ENCODE assay signal across 16 cellular contexts in the genomic region with DNA sequence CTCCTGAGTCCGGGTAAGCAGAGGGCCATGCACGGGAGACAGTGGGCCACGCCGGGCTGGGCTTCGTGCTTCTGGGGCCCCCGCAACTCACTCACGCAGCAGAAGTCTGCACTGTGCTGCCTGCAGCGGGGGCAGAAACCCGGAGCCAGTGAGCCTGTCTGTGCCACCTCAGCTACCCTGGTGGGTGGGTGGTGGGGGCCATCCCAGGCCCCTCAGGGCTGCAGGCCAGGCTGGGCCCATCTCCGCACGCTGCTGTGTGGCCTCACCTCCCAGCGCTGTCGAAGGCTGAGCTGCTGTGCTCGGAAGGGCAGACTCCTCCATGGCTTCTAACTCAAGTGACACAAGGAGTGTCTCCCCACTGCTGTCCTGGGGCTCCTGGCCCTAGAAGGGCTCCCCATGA.
DNase-seq lines count a peak whose midpoint lies in the region; ATAC-seq and TF ChIP-seq lines count a peak whose summit lies in the region.
"Had no signal": no experiment of that assay in that cellular context is flagged by ENCODE, and none has a peak within 500 bp of the region (broad histone marks: within the 10 kb centered on the region; RNA-seq: fewer than 3 reads in every experiment).

No MANE protein-coding gene starts in this region.

- peak overlapping the region; percentile 69 for H3K4me3 Mint-ChIP-seq in activated B cell treated with CpG ODN at 0.5 μM for 24 hours

- POLR2A ChIA-PET in activated B cell treated with CpG ODN at 0.5 μM for 24 hours (lab: Charles Lee) = interaction anchor here (0.6 to 15.9 kb wide), 27 partner anchors 10 to 474 kb away, joined by 3 to 207 read pairs (median 7); no protein-coding TSS in a partner anchor

- H3F3A ChIP-seq in DOHH2 (ENCODE audit: control insufficient read depth, insufficient read depth) = no peaks in the 10 kb centered on the region; the same call in 1 of the 2 replicates

- H3K9me2 ChIP-seq in DOHH2 (replicated peaks; ENCODE audit: control insufficient read depth, low read length) = no peaks in the 10 kb centered on the region

- ATAC-seq in activated B cell treated with CpG ODN at 0.5 μM for 24 hours (ENCODE audit: low read depth) (peak; percentile 2), lower lobe of right lung (peak; percentile 2 to 15), GM18519 (IDR thresholded peaks at IDR 0.05; ENCODE audit: low FRiP score, unreplicated experiment) (no peak)
- ATAC-seq: heart left ventricle, Panc1 had no signal

- peak overlapping the region; percentile 96 for H3K27ac Mint-ChIP-seq in activated B cell treated with CpG ODN at 0.5 μM for 24 hours

- peaks cover 32% of the 10 kb centered on the region for H3K36me3 Mint-ChIP-seq in activated B cell treated with CpG ODN at 0.5 μM for 24 hours (ENCODE audit: low read depth)

- H3K4me1 ChIP-seq in DOHH2 (ENCODE audit: control insufficient read depth, low read length) (peaks cover 84% of the 10 kb centered on the region), lower lobe of right lung (peaks cover 38% of the 10 kb centered on the region)
- H3K4me1 ChIP-seq: BE2C had no signal

- no peaks in the 10 kb centered on the region for H3K9me3 Mint-ChIP-seq in activated B cell treated with CpG ODN at 0.5 μM for 24 hours

- no peak for DNase-seq in activated B cell treated with CpG ODN at 0.5 μM for 24 hours
- no peak for DNase-seq in lower lobe of right lung
- no peak for DNase-seq in activated CD8-positive, alpha-beta memory T cell treated with anti-CD3 and anti-CD28 coated beads, Interleukin-2, amount 50 U/mL, for 48 hours
- no peak for DNase-seq in Ammon's horn (ENCODE audit: low spot score)
- DNase-seq: BE2C, heart left ventricle, islet precursor cell, posterior cingulate gyrus had no signal

- H3K79me2 ChIP-seq in DOHH2 (ENCODE audit: control insufficient read depth, low read length) = peaks cover 17% of the 10 kb centered on the region

- H3K27me3 ChIP-seq in DOHH2 (ENCODE audit: control insufficient read depth, low read length) = no peaks in the 10 kb centered on the region
- no peaks in the 10 kb centered on the region for H3K27me3 ChIP-seq in lower lobe of right lung (ENCODE audit: low read depth)
- H3K27me3 ChIP-seq: ascending aorta, BE2C, heart left ventricle had no signal

- TF ChIP-seq CTCF in DOHH2 (IDR thresholded peaks at IDR 0.05; ENCODE audit: low read depth, low read length, poor library complexity, severe bottlenecking) = no peak
- TF ChIP-seq CTCF in activated B cell treated with CpG ODN at 0.5 μM for 24 hours (IDR thresholded peaks at IDR 0.05) = no peak
- TF ChIP-seq CTCF in lower lobe of right lung (IDR thresholded peaks at IDR 0.05) = no peak

- CTCF ChIA-PET in activated B cell treated with CpG ODN at 0.5 μM for 24 hours (lab: Charles Lee) = interaction anchor here (0.8 to 3.6 kb wide), 6 partner anchors 78 to 127 kb away, joined by 3 to 24 read pairs (median 5); no protein-coding TSS in a partner anchor

- H3K4me2 ChIP-seq in DOHH2 (ENCODE audit: low read length) = peak overlapping the region; percentile 67
- H3K4me2 ChIP-seq: smooth muscle cell had no signal

- H3K9me3 ChIP-seq in DOHH2 (ENCODE audit: control insufficient read depth, insufficient read depth, low read length) = no peaks in the 10 kb centered on the region
- H3K9me3 ChIP-seq in lower lobe of right lung = no peaks in the 10 kb centered on the region
- H3K9me3 ChIP-seq: ascending aorta, BE2C, heart left ventricle had no signal

- H3K27ac ChIP-seq in DOHH2 (ENCODE audit: low read depth, low read length) (peak overlapping the region; percentile 71), lower lobe of right lung (peak overlapping the region; percentile 67), temporal lobe (ENCODE audit: low read depth, low read length) (peak overlapping the region; percentile 25)
- H3K27ac ChIP-seq: ascending aorta, coronary artery, VCaP had no signal

- H3K36me3 ChIP-seq in DOHH2 (ENCODE audit: control insufficient read depth, low read length) (peaks cover 27% of the 10 kb centered on the region), lower lobe of right lung (peaks cover 45% of the 10 kb centered on the region)

- H3K27me3 Mint-ChIP-seq in activated B cell treated with CpG ODN at 0.5 μM for 24 hours = no peaks in the 10 kb centered on the region

- intact Hi-C loops in activated B cell treated with CpG ODN at 0.5 μM for 24 hours (cut with micrococcal nuclease) = loop anchor here (1.0 to 2.0 kb wide), 5 partner anchors 7 to 122 kb away; no protein-coding TSS in a partner anchor
- intact Hi-C loops in lower lobe of right lung (cut with DNase I) = no loop called here

- no peaks in the 10 kb centered on the region for H4K20me1 ChIP-seq in DOHH2 (ENCODE audit: control insufficient read depth, insufficient read depth, low read depth, low read length)

- peak overlapping the region; percentile 26 for H3K4me3 ChIP-seq in DOHH2 (ENCODE audit: low read length)
- H3K4me3 ChIP-seq in lower lobe of right lung = no peak overlapping the region
- H3K4me3 ChIP-seq: ascending aorta, coronary artery, heart left ventricle, smooth muscle cell had no signal

- peaks cover 99% of the 10 kb centered on the region for H3K4me1 Mint-ChIP-seq in activated B cell treated with CpG ODN at 0.5 μM for 24 hours
